ENCODE assay signal across 1 cellular context in the genomic region with DNA sequence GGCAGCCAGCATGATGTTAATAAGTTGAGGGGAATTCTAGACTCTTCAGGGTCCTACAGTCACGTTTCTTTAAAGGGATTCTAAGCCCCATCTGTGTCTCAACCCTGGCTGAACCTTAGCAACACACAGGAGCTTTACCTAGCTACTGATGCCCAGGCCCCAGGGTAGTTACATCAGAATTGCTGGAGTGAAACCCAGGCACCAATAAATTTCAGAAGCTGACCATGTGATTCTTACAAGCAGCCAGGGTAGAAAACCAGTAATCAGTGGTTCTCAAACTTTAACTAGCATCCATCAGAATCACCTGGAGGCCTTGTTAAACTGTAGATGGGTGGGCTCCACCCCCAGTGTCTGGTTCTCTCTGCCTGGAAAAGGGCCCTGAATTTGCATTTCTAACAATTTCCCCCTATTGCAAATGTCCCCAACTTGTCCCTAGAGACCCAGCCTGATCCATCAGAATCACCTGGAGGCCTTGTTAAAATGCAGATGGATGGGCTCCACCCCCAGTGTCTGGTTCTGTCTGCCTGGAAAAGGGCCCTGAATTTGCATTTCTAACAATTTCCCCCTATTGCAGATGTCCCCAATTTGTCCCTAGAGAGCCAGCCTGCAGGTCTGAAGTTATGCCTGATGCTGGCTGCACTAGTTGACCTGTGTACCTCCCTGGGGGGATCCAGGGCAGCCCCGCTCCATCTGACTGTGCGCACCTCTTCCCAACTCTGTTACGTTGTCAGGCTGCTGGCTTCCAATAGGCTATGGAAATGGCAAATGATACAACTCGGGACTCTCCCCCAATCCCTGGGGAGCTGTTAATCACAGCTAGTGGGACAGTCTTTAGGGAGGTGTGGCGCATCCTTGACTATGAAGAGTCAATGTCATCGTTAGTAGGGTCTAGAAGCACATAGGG.
TF ChIP-seq lines count a peak whose summit lies in the region.

No MANE protein-coding gene starts in this region.

TF ChIP-seq in H1, 55 proteins besides CTCF, POLR2A, EP300 and RAD21:
- TF ChIP-seq CHD2 (IDR thresholded peaks at IDR 0.05; ENCODE audit: low read length), result no peak
- TF ChIP-seq CBX8 (IDR thresholded peaks at IDR 0.05; ENCODE audit: borderline replicate concordance, low read depth, low read length), result no peak
- no peak for TF ChIP-seq GTF2F1 (IDR thresholded peaks at IDR 0.05; ENCODE audit: borderline replicate concordance, low read depth, low read length)
- no peak for TF ChIP-seq CREB1 (IDR thresholded peaks at IDR 0.05)
- no peak for TF ChIP-seq EZH2 (IDR thresholded peaks at IDR 0.05; ENCODE audit: low read depth, low read length, severe bottlenecking)
- no peak for TF ChIP-seq RFX5 (IDR thresholded peaks at IDR 0.05; ENCODE audit: borderline replicate concordance, low read depth, low read length)
- TF ChIP-seq KDM5A (IDR thresholded peaks at IDR 0.05; ENCODE audit: low read length), result no peak
- TF ChIP-seq JUN (IDR thresholded peaks at IDR 0.05; ENCODE audit: low read depth, low read length), result no peak
- no peak for TF ChIP-seq TCF12 (IDR thresholded peaks at IDR 0.05; ENCODE audit: low read depth, low read length)
- no peak for TF ChIP-seq BACH1 (IDR thresholded peaks at IDR 0.05; ENCODE audit: low read length)
- TF ChIP-seq KDM4A (IDR thresholded peaks at IDR 0.05; ENCODE audit: low read depth, low read length, severe bottlenecking), result no peak
- TF ChIP-seq SUZ12 (IDR thresholded peaks at IDR 0.05; ENCODE audit: low read length), result no peak
- TF ChIP-seq ZNF274 (IDR thresholded peaks at IDR 0.05; ENCODE audit: borderline replicate concordance, extremely low read depth, low read length), result no peak
- TF ChIP-seq RNF2 (IDR thresholded peaks at IDR 0.05; ENCODE audit: borderline replicate concordance, low read depth, low read length, missing control alignments, poor library complexity, severe bottlenecking), result no peak
- TF ChIP-seq RBBP5 (IDR thresholded peaks at IDR 0.05; ENCODE audit: borderline replicate concordance, low read depth, low read length), result no peak
